1 cellular context compared by ENCODE assay signal in genomic region chr9:133058550-133059320, GRCh38.
TF ChIP-seq lines count a peak whose summit lies in the region.

No MANE protein-coding gene starts in this region.

TF ChIP-seq in K562, 482 proteins besides CTCF, POLR2A, EP300 and RAD21 (continued from another document and continues in another):
- TF ChIP-seq GTF3C2 (IDR thresholded peaks at IDR 0.05; ENCODE audit: borderline replicate concordance, extremely low read depth, insufficient read length): no peak
- no peak for TF ChIP-seq SIN3A (IDR thresholded peaks at IDR 0.05; ENCODE audit: borderline replicate concordance in 2 of 2, control insufficient read depth in 1 of 2, low read depth in 2 of 2, low read length in 2 of 2)
- TF ChIP-seq ARID1B (IDR thresholded peaks at IDR 0.05): peak; percentile 42; the same call in 1 of the 2 replicates
- TF ChIP-seq MTA1 (IDR thresholded peaks at IDR 0.05; ENCODE audit: borderline replicate concordance): peak; percentile 60; the same call in 1 of the 2 replicates
- TF ChIP-seq ZNF140 (CRISPR knock-in tag; IDR thresholded peaks at IDR 0.05): no peak
- no peak; the same call in 1 of the 2 replicates for TF ChIP-seq CBFB (CRISPR knock-in tag; IDR thresholded peaks at IDR 0.05)
- no peak for TF ChIP-seq MECOM (CRISPR knock-in tag; IDR thresholded peaks at IDR 0.05)
- TF ChIP-seq ZNF551 (CRISPR knock-in tag; IDR thresholded peaks at IDR 0.05): no peak
- no peak for TF ChIP-seq CREBBP (IDR thresholded peaks at IDR 0.05; ENCODE audit: low read depth, low read length)
- TF ChIP-seq CHD1 (IDR thresholded peaks at IDR 0.05; ENCODE audit: low read length): no peak
- no peak for TF ChIP-seq ZNF655 (CRISPR knock-in tag; IDR thresholded peaks at IDR 0.05)
- no peak; the same call in 1 of the 2 replicates for TF ChIP-seq FOXM1 (IDR thresholded peaks at IDR 0.05; ENCODE audit: low read depth)
- TF ChIP-seq FOXM1 (CRISPR knock-in tag; IDR thresholded peaks at IDR 0.05; ENCODE audit: low read depth): no peak
- TF ChIP-seq ZBED1 (IDR thresholded peaks at IDR 0.05): no peak
- TF ChIP-seq CTCFL (IDR thresholded peaks at IDR 0.05; ENCODE audit: borderline replicate concordance, insufficient read depth, low read depth, low read length, poor library complexity, severe bottlenecking): no peak
- no peak for TF ChIP-seq HMGXB4 (CRISPR knock-in tag; IDR thresholded peaks at IDR 0.05)
- no peak for TF ChIP-seq ZNF668 (CRISPR knock-in tag; IDR thresholded peaks at IDR 0.05)
- no peak for TF ChIP-seq ZNF699 (CRISPR knock-in tag; IDR thresholded peaks at IDR 0.05; ENCODE audit: insufficient replicate concordance)
- TF ChIP-seq ZNF232 (CRISPR knock-in tag; IDR thresholded peaks at IDR 0.05): no peak
- no peak for TF ChIP-seq NFIC (IDR thresholded peaks at IDR 0.05)
- TF ChIP-seq EGR1 (conservative IDR thresholded peaks at IDR 0.05): no peak
- no peak for TF ChIP-seq XRCC5 (IDR thresholded peaks at IDR 0.05; ENCODE audit: low read depth, low read length)
- no peak for TF ChIP-seq ATF1 (CRISPR knock-in tag; IDR thresholded peaks at IDR 0.05)
- no peak for TF ChIP-seq ATF1 (tag; IDR thresholded peaks at IDR 0.05)
- TF ChIP-seq KLF16 (IDR thresholded peaks at IDR 0.05): no peak
- no peak for TF ChIP-seq SMAD2 (IDR thresholded peaks at IDR 0.05; ENCODE audit: low read depth, low read length)
- no peak for TF ChIP-seq ZMIZ1 (IDR thresholded peaks at IDR 0.05; ENCODE audit: low read depth in 2 of 2, low read length in 2 of 2)
- no peak for TF ChIP-seq STAT5A (IDR thresholded peaks at IDR 0.05; ENCODE audit: borderline replicate concordance, low read length)
- no peak for TF ChIP-seq MLX (CRISPR knock-in tag; conservative IDR thresholded peaks at IDR 0.05)
- no peak for TF ChIP-seq ZZZ3 (IDR thresholded peaks at IDR 0.05)
- no peak for TF ChIP-seq ZNF436 (CRISPR knock-in tag; IDR thresholded peaks at IDR 0.05)
- no peak for TF ChIP-seq ZNF639 (CRISPR knock-in tag; conservative IDR thresholded peaks at IDR 0.05 in 1 of 2, IDR thresholded peaks at IDR 0.05 in 1 of 2)
- peak; percentile 39; the same call in 1 of the 2 replicates for TF ChIP-seq SUPT5H (IDR thresholded peaks at IDR 0.05)
- TF ChIP-seq MEIS2 (IDR thresholded peaks at IDR 0.05; ENCODE audit: partially characterized antibody): peak; percentile 23
- no peak for TF ChIP-seq KLF13 (tag; IDR thresholded peaks at IDR 0.05; ENCODE audit: borderline replicate concordance, low read depth)
- TF ChIP-seq ZBTB34 (CRISPR knock-in tag; IDR thresholded peaks at IDR 0.05): no peak
- TF ChIP-seq BRCA1 (IDR thresholded peaks at IDR 0.05): no peak
- no peak for TF ChIP-seq BRCA1 (CRISPR knock-in tag; IDR thresholded peaks at IDR 0.05)
- no peak for TF ChIP-seq MAX (CRISPR knock-in tag; IDR thresholded peaks at IDR 0.05)
- TF ChIP-seq CTBP1 (IDR thresholded peaks at IDR 0.05; ENCODE audit: borderline replicate concordance): peak; percentile 58
- no peak for TF ChIP-seq ZSCAN32 (CRISPR knock-in tag; IDR thresholded peaks at IDR 0.05)
- TF ChIP-seq ZBTB49 (CRISPR knock-in tag; IDR thresholded peaks at IDR 0.05; ENCODE audit: borderline replicate concordance): no peak
- no peak for TF ChIP-seq MBD1 (CRISPR knock-in tag; IDR thresholded peaks at IDR 0.05)
- TF ChIP-seq SRSF7 (optimal IDR thresholded peaks at IDR 0.05; ENCODE audit: low read depth, low read length): no peak
